In the genomic region with DNA sequence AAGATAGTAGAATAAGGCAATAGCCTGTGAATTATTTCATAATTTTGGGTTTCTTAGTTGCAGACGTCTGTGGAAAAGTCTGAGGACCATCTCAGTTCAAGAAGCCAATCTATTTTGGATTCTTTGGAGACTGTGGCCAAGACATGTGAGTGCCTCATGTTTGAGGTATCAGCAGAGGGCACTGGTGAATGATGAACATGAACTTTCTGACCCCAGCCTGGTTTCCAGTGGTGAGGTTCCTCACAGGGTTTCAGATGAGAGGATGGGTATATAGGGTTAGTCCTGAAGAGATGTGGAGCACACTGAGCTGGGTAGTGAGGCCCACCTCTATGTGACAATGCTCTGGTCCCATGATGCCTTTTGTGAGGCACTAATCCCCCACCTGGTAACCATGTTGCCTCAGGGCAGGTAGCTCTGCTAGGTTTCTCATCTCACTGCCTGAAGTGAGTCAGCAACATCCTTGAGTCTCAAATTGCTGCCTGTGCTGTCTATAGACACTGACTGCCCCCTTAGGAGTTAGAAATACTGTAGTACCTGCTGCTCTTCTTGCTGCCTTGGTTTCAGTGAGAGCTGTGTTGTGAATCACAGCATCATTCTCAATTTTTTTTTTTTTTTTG, we compare ENCODE assay signal across 1 cellular context.
TF ChIP-seq lines count a peak whose summit lies in the region.

No MANE protein-coding gene starts in this region.

TF ChIP-seq in WTC11, 78 proteins besides CTCF, POLR2A, EP300 and RAD21 (continued from another document):
- TF ChIP-seq, protein P1, sequence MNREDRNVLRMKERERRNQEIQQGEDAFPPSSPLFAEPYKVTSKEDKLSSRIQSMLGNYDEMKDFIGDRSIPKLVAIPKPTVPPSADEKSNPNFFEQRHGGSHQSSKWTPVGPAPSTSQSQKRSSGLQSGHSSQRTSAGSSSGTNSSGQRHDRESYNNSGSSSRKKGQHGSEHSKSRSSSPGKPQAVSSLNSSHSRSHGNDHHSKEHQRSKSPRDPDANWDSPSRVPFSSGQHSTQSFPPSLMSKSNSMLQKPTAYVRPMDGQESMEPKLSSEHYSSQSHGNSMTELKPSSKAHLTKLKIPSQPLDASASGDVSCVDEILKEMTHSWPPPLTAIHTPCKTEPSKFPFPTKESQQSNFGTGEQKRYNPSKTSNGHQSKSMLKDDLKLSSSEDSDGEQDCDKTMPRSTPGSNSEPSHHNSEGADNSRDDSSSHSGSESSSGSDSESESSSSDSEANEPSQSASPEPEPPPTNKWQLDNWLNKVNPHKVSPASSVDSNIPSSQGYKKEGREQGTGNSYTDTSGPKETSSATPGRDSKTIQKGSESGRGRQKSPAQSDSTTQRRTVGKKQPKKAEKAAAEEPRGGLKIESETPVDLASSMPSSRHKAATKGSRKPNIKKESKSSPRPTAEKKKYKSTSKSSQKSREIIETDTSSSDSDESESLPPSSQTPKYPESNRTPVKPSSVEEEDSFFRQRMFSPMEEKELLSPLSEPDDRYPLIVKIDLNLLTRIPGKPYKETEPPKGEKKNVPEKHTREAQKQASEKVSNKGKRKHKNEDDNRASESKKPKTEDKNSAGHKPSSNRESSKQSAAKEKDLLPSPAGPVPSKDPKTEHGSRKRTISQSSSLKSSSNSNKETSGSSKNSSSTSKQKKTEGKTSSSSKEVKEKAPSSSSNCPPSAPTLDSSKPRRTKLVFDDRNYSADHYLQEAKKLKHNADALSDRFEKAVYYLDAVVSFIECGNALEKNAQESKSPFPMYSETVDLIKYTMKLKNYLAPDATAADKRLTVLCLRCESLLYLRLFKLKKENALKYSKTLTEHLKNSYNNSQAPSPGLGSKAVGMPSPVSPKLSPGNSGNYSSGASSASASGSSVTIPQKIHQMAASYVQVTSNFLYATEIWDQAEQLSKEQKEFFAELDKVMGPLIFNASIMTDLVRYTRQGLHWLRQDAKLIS (CRISPR knock-in tag; IDR thresholded peaks at IDR 0.05; ENCODE audit: borderline replicate concordance) = no peak
- no peak for TF ChIP-seq IRF1 (CRISPR knock-in tag; IDR thresholded peaks at IDR 0.05)
- TF ChIP-seq FOXK1 (CRISPR knock-in tag; IDR thresholded peaks at IDR 0.05) = no peak
- TF ChIP-seq NFE2L1 (CRISPR knock-in tag; IDR thresholded peaks at IDR 0.05) = no peak
- no peak for TF ChIP-seq NR3C1 (CRISPR knock-in tag; conservative IDR thresholded peaks at IDR 0.05; ENCODE audit: low read depth)
- TF ChIP-seq FOXP4 (CRISPR knock-in tag; IDR thresholded peaks at IDR 0.05) = no peak
- no peak for TF ChIP-seq FOXJ3 (CRISPR knock-in tag; IDR thresholded peaks at IDR 0.05; ENCODE audit: borderline replicate concordance)
- TF ChIP-seq USF1 (CRISPR knock-in tag; IDR thresholded peaks at IDR 0.05) = no peak
- no peak for TF ChIP-seq CREM (CRISPR knock-in tag; IDR thresholded peaks at IDR 0.05)
- TF ChIP-seq ZBTB43 (CRISPR knock-in tag; IDR thresholded peaks at IDR 0.05) = no peak
- TF ChIP-seq ZNF263 (CRISPR knock-in tag; IDR thresholded peaks at IDR 0.05; ENCODE audit: low read depth) = no peak
